24 cellular contexts compared by ENCODE assay signal in genomic region chr5:169893010-169893409, GRCh38.
DNase-seq lines count a peak whose midpoint lies in the region; ATAC-seq lines count a peak whose summit lies in the region.
"Had no signal": no experiment of that assay in that cellular context is flagged by ENCODE, and none has a peak within 500 bp of the region (broad histone marks: within the 10 kb centered on the region; RNA-seq: fewer than 3 reads in every experiment).

No MANE protein-coding gene starts in this region.

- H3K9me3 Mint-ChIP-seq in memory B cell = no peaks in the 10 kb centered on the region
- H3K9me3 Mint-ChIP-seq: activated naive CD4-positive, alpha-beta T cell treated with anti-CD3 and anti-CD28 coated beads, Interleukin-2, amount 50 U/mL, for 24 hours; activated T-cell treated with anti-CD3 and anti-CD28 coated beads, Interleukin-2, amount 50 U/mL, for 72 hours; CD4-positive, alpha-beta memory T cell; mesothelial cell of epicardium; nephron had no signal

- DNase-seq in EH (ENCODE audit: low read depth) (peak; percentile 57), HT1080 (ENCODE audit: low read depth) (peak; percentile 9), RPMI7951 (ENCODE audit: low read depth) (peak; percentile 62), memory B cell (ENCODE audit: low spot score in 2 of 2) (no peak), NCI-H1048 (lab: John Stamatoyannopoulos, UW) (no peak), dermis blood vessel endothelial cell (no peak)
- DNase-seq: activated T-cell treated with anti-CD3 and anti-CD28 coated beads, Interleukin-2, amount 50 U/mL, for 72 hours; anterior cingulate cortex; CD4-positive, alpha-beta memory T cell; DMS 273 treated with DMSO at 0.1 percent for 48 hours; dorsolateral prefrontal cortex; GF-D8; KG1; NCI-H510A treated with DMSO at 0.1 percent for 48 hours; posterior cingulate gyrus; thyroid gland had no signal

- H3K27me3 Mint-ChIP-seq in memory B cell = no peaks in the 10 kb centered on the region
- H3K27me3 Mint-ChIP-seq: activated naive CD4-positive, alpha-beta T cell treated with anti-CD3 and anti-CD28 coated beads, Interleukin-2, amount 50 U/mL, for 24 hours; CD4-positive, alpha-beta memory T cell had no signal

- ATAC-seq in memory B cell (ENCODE audit: low read depth) (no peak), GM21381 (IDR thresholded peaks at IDR 0.05; ENCODE audit: unreplicated experiment) (no peak), GM19324 (IDR thresholded peaks at IDR 0.05; ENCODE audit: low FRiP score, unreplicated experiment) (no peak)
- ATAC-seq: activated CD4-positive, CD25-positive, alpha-beta regulatory T cell treated with anti-CD3 and anti-CD28 coated beads, Interleukin-2, amount 50 U/mL, for 24 hours; activated T-cell treated with anti-CD3 and anti-CD28 coated beads, Interleukin-2, amount 50 U/mL, for 72 hours; HCT116; left lobe of liver had no signal

- H3K27ac Mint-ChIP-seq in memory B cell = peak overlapping the region; percentile 59
- H3K27ac Mint-ChIP-seq: activated naive CD4-positive, alpha-beta T cell treated with anti-CD3 and anti-CD28 coated beads, Interleukin-2, amount 50 U/mL, for 24 hours; mesothelial cell of epicardium; nephron had no signal

- peaks cover 26% of the 10 kb centered on the region for H3K36me3 Mint-ChIP-seq in memory B cell
- H3K36me3 Mint-ChIP-seq: mesothelial cell of epicardium had no signal

- peaks cover 24% of the 10 kb centered on the region for H3K4me1 Mint-ChIP-seq in memory B cell
- H3K4me1 Mint-ChIP-seq: activated naive CD4-positive, alpha-beta T cell treated with anti-CD3 and anti-CD28 coated beads, Interleukin-2, amount 50 U/mL, for 24 hours; mesothelial cell of epicardium; nephron had no signal

- no peak overlapping the region for H3K4me3 Mint-ChIP-seq in memory B cell
- H3K4me3 Mint-ChIP-seq: activated naive CD4-positive, alpha-beta T cell treated with anti-CD3 and anti-CD28 coated beads, Interleukin-2, amount 50 U/mL, for 24 hours; activated T-cell treated with anti-CD3 and anti-CD28 coated beads, Interleukin-2, amount 50 U/mL, for 72 hours; CD4-positive, alpha-beta memory T cell; mesothelial cell of epicardium; nephron had no signal

Comparison
In these comparisons a context has a peak if more than half of its experiments do, and no peak if none do; other contexts are left out.
1. DNase-seq: peak in EH (single experiment), HT1080 (single experiment) and RPMI7951 (single experiment); none in memory B cell (0 of 2), NCI-H1048 (single experiment) and dermis blood vessel endothelial cell (single experiment).